In genomic region chr6:17600527-17601388, GRCh38 we compare ENCODE assay signal across 8 cellular contexts. TPM values are rescaled to one million over a fixed set of nuclear protein-coding genes. Genes with fewer than 3 reads are reported as not detected.
DNase-seq lines count a peak whose midpoint lies in the region; ATAC-seq and TF ChIP-seq lines count a peak whose summit lies in the region.

No MANE protein-coding gene starts in this region.

- peak overlapping the region; percentile 92 for H3K9ac ChIP-seq in BLaER1

- intact Hi-C loops in head of caudate nucleus (cut with DNase I): loop anchor here (5.0 kb wide), 1 partner anchor 107 kb away; the partner anchor contains the start of gene NUP153

- peaks cover 36% of the 10 kb centered on the region for H3K4me1 ChIP-seq in BLaER1

- H3K4me3 ChIP-seq in BLaER1: peak overlapping the region; percentile 95

- peaks cover 4% of the 10 kb centered on the region; the same call in 1 of the 2 replicates for H3K9me3 ChIP-seq in BLaER1

- peaks cover 15% of the 10 kb centered on the region; the same call in 1 of the 2 replicates for H4K20me1 ChIP-seq in BLaER1

- H3K4me1 Mint-ChIP-seq in activated naive CD4-positive, alpha-beta T cell treated with anti-CD3 and anti-CD28 coated beads, Interleukin-2, amount 10 ng/mL, durations not matched to agents 7 days and 5 days: peaks cover 45% of the 10 kb centered on the region
- peaks cover 35% of the 10 kb centered on the region for H3K4me1 Mint-ChIP-seq in osteocyte (ENCODE audit: unreplicated experiment)

- peaks cover 22% of the 10 kb centered on the region for H3K36me3 ChIP-seq in BLaER1

- peak overlapping the region; percentile 95 for H3K27ac ChIP-seq in BLaER1

- no peak for TF ChIP-seq CTCF in osteocyte (IDR thresholded peaks at IDR 0.05)

- peaks cover 25% of the 10 kb centered on the region for H3K36me3 Mint-ChIP-seq in activated naive CD4-positive, alpha-beta T cell treated with anti-CD3 and anti-CD28 coated beads, Interleukin-2, amount 10 ng/mL, durations not matched to agents 7 days and 5 days
- H3K36me3 Mint-ChIP-seq in osteocyte (ENCODE audit: unreplicated experiment): peaks cover 25% of the 10 kb centered on the region

- peak; percentile 47 for ATAC-seq in HG03196 (IDR thresholded peaks at IDR 0.05; ENCODE audit: unreplicated experiment)

- peaks cover 5% of the 10 kb centered on the region for H3K27me3 Mint-ChIP-seq in activated naive CD4-positive, alpha-beta T cell treated with anti-CD3 and anti-CD28 coated beads, Interleukin-2, amount 10 ng/mL, durations not matched to agents 7 days and 5 days
- H3K27me3 Mint-ChIP-seq in osteocyte (ENCODE audit: unreplicated experiment): no peaks in the 10 kb centered on the region

- peak overlapping the region; percentile 88 for H3K27ac Mint-ChIP-seq in activated naive CD4-positive, alpha-beta T cell treated with anti-CD3 and anti-CD28 coated beads, Interleukin-2, amount 10 ng/mL, durations not matched to agents 7 days and 5 days
- H3K27ac Mint-ChIP-seq in osteocyte (ENCODE audit: unreplicated experiment): peak overlapping the region; percentile 66

- peak overlapping the region; percentile 79 for H3K4me3 Mint-ChIP-seq in activated naive CD4-positive, alpha-beta T cell treated with anti-CD3 and anti-CD28 coated beads, Interleukin-2, amount 10 ng/mL, durations not matched to agents 7 days and 5 days
- H3K4me3 Mint-ChIP-seq in osteocyte (ENCODE audit: unreplicated experiment): peak overlapping the region; percentile 80

- no peaks in the 10 kb centered on the region for H3K27me3 ChIP-seq in BLaER1

- H3K9me3 Mint-ChIP-seq in activated naive CD4-positive, alpha-beta T cell treated with anti-CD3 and anti-CD28 coated beads, Interleukin-2, amount 10 ng/mL, durations not matched to agents 7 days and 5 days: no peaks in the 10 kb centered on the region
- H3K9me3 Mint-ChIP-seq in osteocyte (ENCODE audit: unreplicated experiment): peaks cover 6% of the 10 kb centered on the region

- peak overlapping the region; percentile 93 for H3K4me2 ChIP-seq in BLaER1

- CTCF ChIA-PET in activated naive CD4-positive, alpha-beta T cell treated with anti-CD3 and anti-CD28 coated beads, Interleukin-2, amount 10 ng/mL, durations not matched to agents 7 days and 5 days (lab: Charles Lee): interaction anchor here (0.9 to 1.1 kb wide), 2 partner anchors 20 to 107 kb away, joined by 3 read pairs; no protein-coding TSS in a partner anchor

- DNase-seq in GM19238 (ENCODE audit: insufficient read length, low spot score) (peak; percentile 17), RPMI8226 (peak; percentile 75), head of caudate nucleus (peak in 40 of 42 donors; percentile 16 to 72 (median 49)), osteocyte (ENCODE audit: extremely low spot score, unreplicated experiment) (no peak), NCI-H1694 (lab: John Stamatoyannopoulos, UW) (no peak)
- peak; percentile 61 for DNase-seq in activated naive CD4-positive, alpha-beta T cell treated with anti-CD3 and anti-CD28 coated beads, Interleukin-2, amount 10 ng/mL, durations not matched to agents 7 days and 5 days

RNA-seq across cellular contexts. Expression of gene FAM8A1, which starts 0.7 kb away (rescaled TPM):
- 32.0 and 32.2 TPM in 2 replicates for total RNA-seq in osteocyte

Comparison
In these comparisons a context has a peak if more than half of its experiments do, and no peak if none do; other contexts are left out.
1. DNase-seq: peak in GM19238 (single experiment), RPMI8226 (single experiment), activated naive CD4-positive, alpha-beta T cell treated with anti-CD3 and anti-CD28 coated beads, Interleukin-2, amount 10 ng/mL, durations not matched to agents 7 days and 5 days (single experiment) and head of caudate nucleus (40 of 42); none in osteocyte (single experiment) and NCI-H1694 (single experiment).